In genomic region chr2:240425236-240425615, GRCh38 we compare ENCODE assay signal across 25 cellular contexts.
"Had no signal": no experiment of that assay in that cellular context is flagged by ENCODE, and none has a peak within 500 bp of the region (broad histone marks: within the 10 kb centered on the region; RNA-seq: fewer than 3 reads in every experiment).

No MANE protein-coding gene starts in this region.

- H3K36me3 Mint-ChIP-seq: mesothelial cell of epicardium had no signal

- H3K9me3 ChIP-seq: body of pancreas, ovary, prostate gland, thyroid gland had no signal

- H3K36me3 ChIP-seq: cardiac muscle cell, left ventricle myocardium inferior, ovary, prostate gland, spleen, thyroid gland had no signal

- DNase-seq: activated CD4-positive, alpha-beta T cell treated with anti-CD3 and anti-CD28 coated beads, Interleukin-2, amount 50 U/mL, for 1 hour; activated CD4-positive, CD25-positive, alpha-beta regulatory T cell; activated CD8-positive, alpha-beta T cell treated with anti-CD3 and anti-CD28 coated beads, Interleukin-2, amount 10 ng/mL, durations not matched to agents 7 days and 5 days; activated naive CD4-positive, alpha-beta T cell treated with Interleukin-2 at 50 U/mL for 16 hours; activated naive CD8-positive, alpha-beta T cell treated with anti-CD3 and anti-CD28 coated beads, Interleukin-2, amount 50 U/mL, for 24 hours; anterior cingulate cortex; effector CD8-positive, alpha-beta T cell; foreskin keratinocyte; left ventricle myocardium inferior; mammary epithelial cell; stimulated activated CD4-positive, alpha-beta T cell treated with anti-CD3 and anti-CD28 coated beads, Interleukin-4, amount 100 ng/mL, for 24 hours; stimulated activated naive CD8-positive, alpha-beta T cell treated with anti-CD3 and anti-CD28 coated beads, Interleukin-15, Interleukin-2, amounts not matched to agents 100 U/mL and 50 U/mL, for 24 hours; substantia nigra; T1000; thyroid gland had no signal

- ATAC-seq: activated CD8-positive, alpha-beta T cell treated with anti-CD3 and anti-CD28 coated beads, Interleukin-2, amount 10 ng/mL, durations not matched to agents 7 days and 5 days; activated naive CD8-positive, alpha-beta T cell treated with anti-CD3 and anti-CD28 coated beads, Interleukin-2, amount 50 U/mL, for 24 hours; body of pancreas; foreskin keratinocyte; naive thymus-derived CD8-positive, alpha-beta T cell; stimulated activated naive CD8-positive, alpha-beta T cell treated with anti-CD3 and anti-CD28 coated beads, Interleukin-15, Interleukin-2, amounts not matched to agents 100 U/mL and 50 U/mL, for 24 hours had no signal

- H3K27ac Mint-ChIP-seq: activated CD8-positive, alpha-beta T cell treated with anti-CD3 and anti-CD28 coated beads, Interleukin-2, amount 10 ng/mL, durations not matched to agents 7 days and 5 days; activated naive CD8-positive, alpha-beta T cell treated with anti-CD3 and anti-CD28 coated beads, Interleukin-2, amount 50 U/mL, for 24 hours; activated T-cell treated with anti-CD3 and anti-CD28 coated beads, Interleukin-2, amount 50 U/mL, for 24 hours; activated T-helper 2 cell treated with anti-CD3 and anti-CD28 coated beads, Interferon-gamma antibody, Interleukin-2, Interleukin-4, amounts not matched to agents 10 μg/mL and 5 μg/mL and 100 μg/mL, durations not matched to agents 14 hours and 24 hours and 36 hours; mesothelial cell of epicardium; naive thymus-derived CD8-positive, alpha-beta T cell; T-helper 1 cell treated with Interleukin-12 subunit alpha and Interleukin-12 subunit beta and Interleukin-4 antibody, amounts not matched to agents 30 μg/mL and 1 μg/mL, for 36 hours had no signal

- H3K4me1 Mint-ChIP-seq: naive thymus-derived CD8-positive, alpha-beta T cell had no signal

- H3K27me3 ChIP-seq: body of pancreas, cardiac muscle cell, foreskin keratinocyte, ovary, thyroid gland had no signal

- H3K4me3 Mint-ChIP-seq: activated CD8-positive, alpha-beta T cell treated with anti-CD3 and anti-CD28 coated beads, Interleukin-2, amount 10 ng/mL, durations not matched to agents 7 days and 5 days; activated naive CD8-positive, alpha-beta T cell treated with anti-CD3 and anti-CD28 coated beads, Interleukin-2, amount 50 U/mL, for 24 hours; activated T-cell treated with anti-CD3 and anti-CD28 coated beads, Interleukin-2, amount 50 U/mL, for 24 hours; mesothelial cell of epicardium; naive thymus-derived CD8-positive, alpha-beta T cell; T-helper 1 cell treated with Interleukin-12 subunit alpha and Interleukin-12 subunit beta and Interleukin-4 antibody, amounts not matched to agents 30 μg/mL and 1 μg/mL, for 36 hours had no signal

- H3K4me1 ChIP-seq: foreskin keratinocyte, left ventricle myocardium inferior, prostate gland, spleen, thyroid gland had no signal

- H3K4me3 ChIP-seq: body of pancreas, cardiac muscle cell, left ventricle myocardium inferior, ovary, prostate gland, spleen, thyroid gland had no signal

- H3K27ac ChIP-seq: cardiac muscle cell, foreskin keratinocyte, left ventricle myocardium inferior, ovary, prostate gland, spleen, thyroid gland had no signal
